In genomic region chr10:21519981-21520436, GRCh38 we compare ENCODE assay signal across 9 cellular contexts. TPM values are rescaled to one million over a fixed set of nuclear protein-coding genes. Genes with fewer than 3 reads are reported as not detected.
DNase-seq lines count a peak whose midpoint lies in the region; ATAC-seq, FAIRE-seq and TF ChIP-seq lines count a peak whose summit lies in the region.
"Had no signal": no experiment of that assay in that cellular context is flagged by ENCODE, and none has a peak within 500 bp of the region (broad histone marks: within the 10 kb centered on the region; RNA-seq: fewer than 3 reads in every experiment).

No MANE protein-coding gene starts in this region.

- no peaks in the 10 kb centered on the region for H3K9me1 ChIP-seq in keratinocyte (ENCODE audit: control insufficient read depth, extremely low read depth, insufficient read depth, low read length)

- peak overlapping the region; percentile 100 for H3K4me2 ChIP-seq in keratinocyte (ENCODE audit: control insufficient read depth, extremely low read depth, insufficient read depth, low read depth, low read length)

- no peaks in the 10 kb centered on the region for H3K79me2 ChIP-seq in keratinocyte (ENCODE audit: control insufficient read depth, insufficient read depth, low read length)

- ATAC-seq in Right ventricle myocardium superior (ENCODE audit: poor library complexity) (peak; percentile 23), Right ventricle myocardium inferior (no peak), HG03460 (IDR thresholded peaks at IDR 0.05; ENCODE audit: unreplicated experiment) (no peak), HG02798 (IDR thresholded peaks at IDR 0.05; ENCODE audit: poor library complexity, unreplicated experiment) (no peak)

- H3K27ac ChIP-seq in angular gyrus (ENCODE audit: low read depth, low read length) (peak overlapping the region; percentile 54), keratinocyte (ENCODE audit: control insufficient read depth, insufficient read depth, low read length) (peak overlapping the region; percentile 90), stomach smooth muscle (ENCODE audit: low read length) (peak overlapping the region; percentile 92)

- H3K9me3 ChIP-seq in keratinocyte (ENCODE audit: control insufficient read depth, low read depth, low read length) = no peaks in the 10 kb centered on the region
- no peaks in the 10 kb centered on the region for H3K9me3 ChIP-seq in stomach smooth muscle (ENCODE audit: control insufficient read depth in 2 of 2, low read length in 2 of 2)

- peak; percentile 58 for FAIRE-seq in keratinocyte (lab: Jason Lieb, UNC)
- FAIRE-seq: frontal cortex had no signal

- peak overlapping the region; percentile 81 for H3K9ac ChIP-seq in keratinocyte (ENCODE audit: control insufficient read depth, extremely low read depth, insufficient read depth, low read length)
- H3K9ac ChIP-seq in stomach smooth muscle (ENCODE audit: low read length in 2 of 2) = peak overlapping the region; percentile 72 to 81

- no peaks in the 10 kb centered on the region for H3K27me3 ChIP-seq in keratinocyte (ENCODE audit: control insufficient read depth, extremely low read depth, insufficient read depth, low read length)
- H3K27me3 ChIP-seq in stomach smooth muscle (ENCODE audit: control insufficient read depth in 1 of 2, insufficient read depth in 2 of 2, low read length in 2 of 2) = peaks cover 0 to 8% of the 10 kb centered on the region in 2 donors

- peaks cover 44% of the 10 kb centered on the region for H3K4me1 ChIP-seq in keratinocyte (ENCODE audit: control insufficient read depth, extremely low read depth, insufficient read depth, low read length)
- peaks cover 31% of the 10 kb centered on the region for H3K4me1 ChIP-seq in stomach smooth muscle (ENCODE audit: control insufficient read depth, insufficient read depth, low read length)

- TF ChIP-seq CTCF in keratinocyte (optimal IDR thresholded peaks at IDR 0.05 in 1 of 3, IDR thresholded peaks at IDR 0.05 in 1 of 3, conservative IDR thresholded peaks at IDR 0.05 in 1 of 3; ENCODE audit: extremely low read depth in 1 of 3, insufficient read depth in 2 of 3, low read length in 3 of 3) = no peak

- H3K36me3 ChIP-seq in keratinocyte (ENCODE audit: control insufficient read depth in 2 of 2, extremely low read depth in 1 of 2, insufficient read depth in 2 of 2, low read length in 2 of 2) = no peaks in the 10 kb centered on the region
- no peaks in the 10 kb centered on the region for H3K36me3 ChIP-seq in stomach smooth muscle (ENCODE audit: control insufficient read depth in 2 of 2, insufficient read depth in 2 of 2, low read length in 2 of 2)

- peak overlapping the region; percentile 49 to 88 (median 76) for H3K4me3 ChIP-seq in keratinocyte (ENCODE audit: control insufficient read depth in 2 of 3, extremely low read depth in 1 of 3, insufficient read depth in 2 of 3, low read depth in 1 of 3, low read length in 3 of 3)
- H3K4me3 ChIP-seq in stomach smooth muscle (ENCODE audit: low read length in 2 of 2) = peak overlapping the region; percentile 87 to 91

- dilution Hi-C loops in keratinocyte (cut with MboI; ENCODE audit: extremely low pct_ligation_motif_present, low sequenced_read_pairs) = no loop called here

- H2AFZ ChIP-seq in keratinocyte (ENCODE audit: control insufficient read depth, low read length) = peak overlapping the region; percentile 76

- intact Hi-C loops in Right ventricle myocardium superior (cut with DNase I) = no loop called here
- intact Hi-C loops in Right ventricle myocardium inferior (cut with DNase I) = loop anchor here (5.0 to 10.0 kb wide), 3 partner anchors 212 to 805 kb away; partner anchors contain the start of genes BMI1 and NEBL

- no peak for DNase-seq in Right ventricle myocardium superior
- DNase-seq in Right ventricle myocardium inferior (ENCODE audit: missing footprints) = no peak
- DNase-seq in M059J (ENCODE audit: low read depth) = peak; percentile 73
- no peak for DNase-seq in keratinocyte (ENCODE audit: low read depth, low spot score)

- no peaks in the 10 kb centered on the region for H4K20me1 ChIP-seq in keratinocyte (ENCODE audit: control insufficient read depth, extremely low read depth, insufficient read depth, low read length)

RNA-seq across cellular contexts. Expression of gene SKIDA1, which starts 5.5 kb away (rescaled TPM):
- total RNA-seq in Right ventricle myocardium superior = 3.3 TPM
- total RNA-seq in Right ventricle myocardium inferior = 2.6 TPM
- 1.2 and 1.9 TPM in 2 replicates for total RNA-seq in M059J (2014; rRNA removed; shearing (Covaris generic))
- 0.13 to 0.44 TPM (median 0.15 TPM) in 3 replicates for polyA plus RNA-seq in keratinocyte
- not detected for polyA plus RNA-seq in keratinocyte (2011; ENCODE audit: low read depth)
- 0.04 and 0.22 TPM in 2 replicates for polyA plus RNA-seq in keratinocyte (2011; cell fraction: cytosol; rRNA removed)
- 0.45 and 0.61 TPM in 2 replicates for polyA plus RNA-seq in keratinocyte (2011; cell fraction: nucleus; rRNA removed)
- polyA plus RNA-seq in keratinocyte (2012; ENCODE audit: low replicate concordance) = 0.18 and 0.31 TPM in 2 replicates
- polyA minus RNA-seq in keratinocyte = 0.07 to 0.26 TPM in 2 of 3 replicates, not detected in the other
- polyA minus RNA-seq in keratinocyte (2011; cell fraction: cytosol; rRNA and poly(A)+ RNA removed) = not detected
- 0.21 and 0.23 TPM in 2 replicates for polyA minus RNA-seq in keratinocyte (2011; cell fraction: nucleus; rRNA and poly(A)+ RNA removed)

RNA-seq across cellular contexts. Expression of gene MLLT10, which starts 14.0 kb away (rescaled TPM):
- total RNA-seq in Right ventricle myocardium superior (22.9 TPM), Right ventricle myocardium inferior (18.3 TPM)
- 9.1 and 9.3 TPM in 2 replicates for total RNA-seq in M059J (2014; rRNA removed; shearing (Covaris generic))
- polyA plus RNA-seq in keratinocyte = 26.6 to 40.2 TPM (median 35.8 TPM) in 3 replicates
- 12.0 TPM for polyA plus RNA-seq in keratinocyte (2011; ENCODE audit: low read depth)
- polyA plus RNA-seq in keratinocyte (2011; cell fraction: cytosol; rRNA removed) = 18.3 and 27.1 TPM in 2 replicates
- 50.0 and 52.0 TPM in 2 replicates for polyA plus RNA-seq in keratinocyte (2011; cell fraction: nucleus; rRNA removed)
- 12.5 and 16.0 TPM in 2 replicates for polyA plus RNA-seq in keratinocyte (2012; ENCODE audit: low replicate concordance)
- polyA minus RNA-seq in keratinocyte = 59.7 to 78.6 TPM (median 63.3 TPM) in 3 replicates
- 23.2 TPM for polyA minus RNA-seq in keratinocyte (2011; cell fraction: cytosol; rRNA and poly(A)+ RNA removed)
- 61.4 and 110 TPM in 2 replicates for polyA minus RNA-seq in keratinocyte (2011; cell fraction: nucleus; rRNA and poly(A)+ RNA removed)
